ENCODE assay signal across 1 cellular context in the genomic region with DNA sequence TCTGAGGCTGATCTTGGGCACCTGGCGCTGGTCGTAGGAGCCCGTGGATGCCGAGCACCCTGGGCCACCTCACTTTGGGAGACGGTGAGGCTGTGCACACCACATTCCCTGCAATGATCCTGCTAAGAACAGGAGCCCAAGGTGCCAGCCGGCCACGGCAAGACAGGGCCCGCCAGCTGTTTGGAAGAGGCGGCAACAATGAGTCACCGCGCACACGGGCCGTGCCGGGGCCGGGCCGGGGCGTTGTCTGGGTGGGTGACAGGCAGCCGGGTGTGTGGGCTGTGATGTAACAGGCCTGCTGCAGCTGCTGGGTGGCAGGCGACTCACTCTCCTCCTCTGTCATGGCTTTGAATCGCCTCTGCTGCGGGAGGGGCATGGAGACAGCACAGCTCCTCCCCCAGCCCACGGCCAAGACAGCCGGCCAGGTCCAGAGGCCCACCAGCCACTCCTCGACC.
A peak's percentile ranks its signal among the peaks of the same experiment; 100 is the strongest.
TF ChIP-seq lines count a peak whose summit lies in the region.

No MANE protein-coding gene starts in this region.

TF ChIP-seq in HCT116, 20 proteins besides CTCF, POLR2A, EP300 and RAD21 (continued from another document):
- TF ChIP-seq, protein P1, sequence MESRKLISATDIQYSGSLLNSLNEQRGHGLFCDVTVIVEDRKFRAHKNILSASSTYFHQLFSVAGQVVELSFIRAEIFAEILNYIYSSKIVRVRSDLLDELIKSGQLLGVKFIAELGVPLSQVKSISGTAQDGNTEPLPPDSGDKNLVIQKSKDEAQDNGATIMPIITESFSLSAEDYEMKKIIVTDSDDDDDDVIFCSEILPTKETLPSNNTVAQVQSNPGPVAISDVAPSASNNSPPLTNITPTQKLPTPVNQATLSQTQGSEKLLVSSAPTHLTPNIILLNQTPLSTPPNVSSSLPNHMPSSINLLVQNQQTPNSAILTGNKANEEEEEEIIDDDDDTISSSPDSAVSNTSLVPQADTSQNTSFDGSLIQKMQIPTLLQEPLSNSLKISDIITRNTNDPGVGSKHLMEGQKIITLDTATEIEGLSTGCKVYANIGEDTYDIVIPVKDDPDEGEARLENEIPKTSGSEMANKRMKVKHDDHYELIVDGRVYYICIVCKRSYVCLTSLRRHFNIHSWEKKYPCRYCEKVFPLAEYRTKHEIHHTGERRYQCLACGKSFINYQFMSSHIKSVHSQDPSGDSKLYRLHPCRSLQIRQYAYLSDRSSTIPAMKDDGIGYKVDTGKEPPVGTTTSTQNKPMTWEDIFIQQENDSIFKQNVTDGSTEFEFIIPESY (IDR thresholded peaks at IDR 0.05; ENCODE audit: extremely low read depth, insufficient replicate concordance, low read length), result no peak
- no peak for TF ChIP-seq EZH2 (IDR thresholded peaks at IDR 0.05)
- TF ChIP-seq ZFX (IDR thresholded peaks at IDR 0.05), result no peak
- peak; percentile 69; the same call in 1 of the 2 replicates for TF ChIP-seq SP1 (IDR thresholded peaks at IDR 0.05; ENCODE audit: low read depth)
- no peak for TF ChIP-seq ZNF274 (IDR thresholded peaks at IDR 0.05; ENCODE audit: low read depth, low read length)
- no peak for TF ChIP-seq EZH2phosphoT487 (IDR thresholded peaks at IDR 0.05; ENCODE audit: borderline replicate concordance)
- TF ChIP-seq ELF1 (IDR thresholded peaks at IDR 0.05; ENCODE audit: borderline replicate concordance, low read depth), result no peak
- peak; percentile 75; the same call in 1 of the 2 replicates for TF ChIP-seq CEBPB (IDR thresholded peaks at IDR 0.05; ENCODE audit: low read depth)
- peak; percentile 91 for TF ChIP-seq FOSL1 (IDR thresholded peaks at IDR 0.05; ENCODE audit: low read depth)
- peak; percentile 53 for TF ChIP-seq POLR2AphosphoS5 (IDR thresholded peaks at IDR 0.05; ENCODE audit: low read depth, low read length)
- TF ChIP-seq YY1 (IDR thresholded peaks at IDR 0.05; ENCODE audit: extremely low read depth, insufficient replicate concordance, low read depth, low read length), result no peak
- TF ChIP-seq SIN3A (IDR thresholded peaks at IDR 0.05; ENCODE audit: low read depth), result peak; percentile 98
- TF ChIP-seq, protein P2, sequence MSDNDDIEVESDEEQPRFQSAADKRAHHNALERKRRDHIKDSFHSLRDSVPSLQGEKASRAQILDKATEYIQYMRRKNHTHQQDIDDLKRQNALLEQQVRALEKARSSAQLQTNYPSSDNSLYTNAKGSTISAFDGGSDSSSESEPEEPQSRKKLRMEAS (IDR thresholded peaks at IDR 0.05), result peak; percentile 84
- no peak for TF ChIP-seq SRF (IDR thresholded peaks at IDR 0.05; ENCODE audit: low read depth)
